ENCODE assay signal across 13 cellular contexts in genomic region chr11:21933095-21933494, GRCh38.
DNase-seq lines count a peak whose midpoint lies in the region; ATAC-seq, FAIRE-seq and TF ChIP-seq lines count a peak whose summit lies in the region.
"Had no signal": no experiment of that assay in that cellular context is flagged by ENCODE, and none has a peak within 500 bp of the region (broad histone marks: within the 10 kb centered on the region; RNA-seq: fewer than 3 reads in every experiment).

No MANE protein-coding gene starts in this region.

- TF ChIP-seq POLR2A in Peyer's patch (IDR thresholded peaks at IDR 0.05) (no peak), tibial nerve (IDR thresholded peaks at IDR 0.05) (no peak)

- no peak overlapping the region for H3K4me3 Mint-ChIP-seq in activated CD4-positive, alpha-beta memory T cell treated with anti-CD3 and anti-CD28 coated beads, Interleukin-2, amount 10 ng/mL, durations not matched to agents 7 days and 5 days

- H3K27ac ChIP-seq in Peyer's patch: no peak overlapping the region
- no peak overlapping the region for H3K27ac ChIP-seq in tibial nerve

- DNase-seq in BJ (ENCODE audit: low read depth) (no peak), Peyer's patch (no peak), tibial nerve (ENCODE audit: low spot score in 2 of 2) (no peak), MV-4-11 (lab: John Stamatoyannopoulos, UW) (no peak)
- no peak for DNase-seq in activated CD4-positive, alpha-beta memory T cell treated with anti-CD3 and anti-CD28 coated beads, Interleukin-2, amount 10 ng/mL, durations not matched to agents 7 days and 5 days
- DNase-seq: activated T-cell treated with anti-CD3 and anti-CD28 coated beads for 4 hours, dermis blood vessel endothelial cell, DMS79 treated with DMSO at 0.1 percent for 48 hours, retina, SIG-M5 had no signal

- peak; percentile 36 for FAIRE-seq in islet of Langerhans (lab: Jason Lieb, UNC)

- H3K36me3 Mint-ChIP-seq in activated CD4-positive, alpha-beta memory T cell treated with anti-CD3 and anti-CD28 coated beads, Interleukin-2, amount 10 ng/mL, durations not matched to agents 7 days and 5 days (ENCODE audit: low read depth): no peaks in the 10 kb centered on the region

- ATAC-seq in GM21576 (IDR thresholded peaks at IDR 0.05; ENCODE audit: unreplicated experiment): no peak

- WGBS in tibial nerve, 2 donors: 52% methylated on average over 1 of the region's 1 CpG

- H3K27me3 ChIP-seq in BJ (ENCODE audit: control insufficient read depth, insufficient read depth, low read length): no peaks in the 10 kb centered on the region
- H3K27me3 ChIP-seq in Peyer's patch: no peaks in the 10 kb centered on the region
- H3K27me3 ChIP-seq in tibial nerve: no peaks in the 10 kb centered on the region

- CTCF ChIA-PET in BJ (lab: Yijun Ruan, JAX): no interaction called here
- CTCF ChIA-PET in activated CD4-positive, alpha-beta memory T cell treated with anti-CD3 and anti-CD28 coated beads, Interleukin-2, amount 10 ng/mL, durations not matched to agents 7 days and 5 days (lab: Charles Lee): no interaction called here

- H3K27ac Mint-ChIP-seq in activated CD4-positive, alpha-beta memory T cell treated with anti-CD3 and anti-CD28 coated beads, Interleukin-2, amount 10 ng/mL, durations not matched to agents 7 days and 5 days: no peak overlapping the region

- H3K4me1 ChIP-seq in Peyer's patch (no peaks in the 10 kb centered on the region), tibial nerve (no peaks in the 10 kb centered on the region)

- H3K4me1 Mint-ChIP-seq in activated CD4-positive, alpha-beta memory T cell treated with anti-CD3 and anti-CD28 coated beads, Interleukin-2, amount 10 ng/mL, durations not matched to agents 7 days and 5 days: no peaks in the 10 kb centered on the region

- no peak for TF ChIP-seq EP300 in tibial nerve (IDR thresholded peaks at IDR 0.05)

- POLR2A ChIA-PET in BJ (lab: Charles Lee): no interaction called here
- POLR2A ChIA-PET in activated CD4-positive, alpha-beta memory T cell treated with anti-CD3 and anti-CD28 coated beads, Interleukin-2, amount 10 ng/mL, durations not matched to agents 7 days and 5 days (lab: Charles Lee): no interaction called here

- H3K9me3 ChIP-seq in Peyer's patch (no peaks in the 10 kb centered on the region), tibial nerve (no peaks in the 10 kb centered on the region)

- H3K9me3 Mint-ChIP-seq in activated CD4-positive, alpha-beta memory T cell treated with anti-CD3 and anti-CD28 coated beads, Interleukin-2, amount 10 ng/mL, durations not matched to agents 7 days and 5 days: no peaks in the 10 kb centered on the region

- H3K36me3 ChIP-seq in BJ (ENCODE audit: control insufficient read depth, insufficient read depth, low read length): no peaks in the 10 kb centered on the region
- no peaks in the 10 kb centered on the region for H3K36me3 ChIP-seq in Peyer's patch
- no peaks in the 10 kb centered on the region for H3K36me3 ChIP-seq in tibial nerve

- TF ChIP-seq CTCF in BJ (IDR thresholded peaks at IDR 0.05; ENCODE audit: insufficient read depth, low read depth, low read length) (0 out of 2 replicates have a peak, but pooled peaks have one; percentile 9), GM12874 (IDR thresholded peaks at IDR 0.05; ENCODE audit: insufficient read depth, low read depth, low read length) (peak; percentile 12; the same call in 1 of the 2 replicates), Peyer's patch (IDR thresholded peaks at IDR 0.05) (peak in 4 of 6 experiments; percentile 15 to 31 (median 24)), tibial nerve (IDR thresholded peaks at IDR 0.05) (no peak)

- no peaks in the 10 kb centered on the region for H3K27me3 Mint-ChIP-seq in activated CD4-positive, alpha-beta memory T cell treated with anti-CD3 and anti-CD28 coated beads, Interleukin-2, amount 10 ng/mL, durations not matched to agents 7 days and 5 days

- no peak overlapping the region for H3K4me3 ChIP-seq in BJ (ENCODE audit: low read depth, low read length)
- H3K4me3 ChIP-seq in Peyer's patch: no peak overlapping the region
- no peak overlapping the region for H3K4me3 ChIP-seq in tibial nerve

Comparison
In these comparisons a context has a peak if more than half of its experiments do, and no peak if none do; other contexts are left out.
1. CTCF ChIP-seq: peak in BJ (single experiment), GM12874 (single experiment) and Peyer's patch (4 of 6); none in tibial nerve (0 of 5).